8 cellular contexts compared by ENCODE assay signal in genomic region chr13:22926176-22927007, GRCh38.
DNase-seq lines count a peak whose midpoint lies in the region; ATAC-seq and TF ChIP-seq lines count a peak whose summit lies in the region.

No MANE protein-coding gene starts in this region.

- TF ChIP-seq CTCF in colonic mucosa (IDR thresholded peaks at IDR 0.05) (no peak), upper lobe of right lung (IDR thresholded peaks at IDR 0.05) (no peak)

- H3K27me3 ChIP-seq in colonic mucosa (no peaks in the 10 kb centered on the region), upper lobe of right lung (no peaks in the 10 kb centered on the region)

- no peaks in the 10 kb centered on the region for H3K9me3 ChIP-seq in colonic mucosa
- no peaks in the 10 kb centered on the region for H3K9me3 ChIP-seq in upper lobe of right lung

- H3K27ac ChIP-seq in colonic mucosa (no peak overlapping the region), upper lobe of right lung (peak overlapping the region; percentile 11)

- H3K27me3 Mint-ChIP-seq in activated naive CD4-positive, alpha-beta T cell treated with anti-CD3 and anti-CD28 coated beads for 36 hours (ENCODE audit: low read depth): peaks cover 58% of the 10 kb centered on the region
- peaks cover 36% of the 10 kb centered on the region for H3K27me3 Mint-ChIP-seq in activated naive CD4-positive, alpha-beta T cell treated with anti-CD3 and anti-CD28 coated beads, Interleukin-2, amount 10 ng/mL, durations not matched to agents 7 days and 5 days
- peaks cover 10% of the 10 kb centered on the region for H3K27me3 Mint-ChIP-seq in memory B cell
- H3K27me3 Mint-ChIP-seq in activated CD8-positive, alpha-beta memory T cell treated with anti-CD3 and anti-CD28 coated beads, Interleukin-2, amount 10 ng/mL, durations not matched to agents 7 days and 5 days: peaks cover 31% of the 10 kb centered on the region

- peaks cover 9% of the 10 kb centered on the region for H3K4me1 Mint-ChIP-seq in activated naive CD4-positive, alpha-beta T cell treated with anti-CD3 and anti-CD28 coated beads for 36 hours (ENCODE audit: low read depth)
- H3K4me1 Mint-ChIP-seq in activated naive CD4-positive, alpha-beta T cell treated with anti-CD3 and anti-CD28 coated beads, Interleukin-2, amount 10 ng/mL, durations not matched to agents 7 days and 5 days: peaks cover 8% of the 10 kb centered on the region
- peaks cover 3% of the 10 kb centered on the region for H3K4me1 Mint-ChIP-seq in memory B cell
- H3K4me1 Mint-ChIP-seq in activated CD8-positive, alpha-beta memory T cell treated with anti-CD3 and anti-CD28 coated beads, Interleukin-2, amount 10 ng/mL, durations not matched to agents 7 days and 5 days: peaks cover 4% of the 10 kb centered on the region

- no peak overlapping the region for H3K27ac Mint-ChIP-seq in activated naive CD4-positive, alpha-beta T cell treated with anti-CD3 and anti-CD28 coated beads for 36 hours
- no peak overlapping the region for H3K27ac Mint-ChIP-seq in activated naive CD4-positive, alpha-beta T cell treated with anti-CD3 and anti-CD28 coated beads, Interleukin-2, amount 10 ng/mL, durations not matched to agents 7 days and 5 days
- no peak overlapping the region for H3K27ac Mint-ChIP-seq in memory B cell
- H3K27ac Mint-ChIP-seq in activated CD8-positive, alpha-beta memory T cell treated with anti-CD3 and anti-CD28 coated beads, Interleukin-2, amount 10 ng/mL, durations not matched to agents 7 days and 5 days: no peak overlapping the region

- H3K4me3 ChIP-seq in colonic mucosa: peak overlapping the region; percentile 38
- H3K4me3 ChIP-seq in upper lobe of right lung: peak overlapping the region; percentile 48

- no peak overlapping the region for H3K9ac ChIP-seq in colonic mucosa (ENCODE audit: low read depth in 2 of 2, low read length in 2 of 2)

- no peaks in the 10 kb centered on the region for H3K4me1 ChIP-seq in colonic mucosa
- H3K4me1 ChIP-seq in upper lobe of right lung: no peaks in the 10 kb centered on the region

- H3K4me3 Mint-ChIP-seq in activated naive CD4-positive, alpha-beta T cell treated with anti-CD3 and anti-CD28 coated beads for 36 hours: peak overlapping the region; percentile 36
- no peak overlapping the region for H3K4me3 Mint-ChIP-seq in activated naive CD4-positive, alpha-beta T cell treated with anti-CD3 and anti-CD28 coated beads, Interleukin-2, amount 10 ng/mL, durations not matched to agents 7 days and 5 days
- H3K4me3 Mint-ChIP-seq in memory B cell: peak overlapping the region; percentile 35
- no peak overlapping the region for H3K4me3 Mint-ChIP-seq in activated CD8-positive, alpha-beta memory T cell treated with anti-CD3 and anti-CD28 coated beads, Interleukin-2, amount 10 ng/mL, durations not matched to agents 7 days and 5 days

- no peaks in the 10 kb centered on the region for H3K9me3 Mint-ChIP-seq in activated naive CD4-positive, alpha-beta T cell treated with anti-CD3 and anti-CD28 coated beads for 36 hours
- no peaks in the 10 kb centered on the region for H3K9me3 Mint-ChIP-seq in activated naive CD4-positive, alpha-beta T cell treated with anti-CD3 and anti-CD28 coated beads, Interleukin-2, amount 10 ng/mL, durations not matched to agents 7 days and 5 days
- peaks cover 2% of the 10 kb centered on the region for H3K9me3 Mint-ChIP-seq in memory B cell
- no peaks in the 10 kb centered on the region for H3K9me3 Mint-ChIP-seq in activated CD8-positive, alpha-beta memory T cell treated with anti-CD3 and anti-CD28 coated beads, Interleukin-2, amount 10 ng/mL, durations not matched to agents 7 days and 5 days (ENCODE audit: low read depth)

- intact Hi-C loops in activated naive CD4-positive, alpha-beta T cell treated with anti-CD3 and anti-CD28 coated beads for 36 hours (cut with micrococcal nuclease): no loop called here
- intact Hi-C loops in colonic mucosa (cut with DNase I): no loop called here
- intact Hi-C loops in upper lobe of right lung (cut with DNase I): no loop called here

- H3K36me3 Mint-ChIP-seq in activated naive CD4-positive, alpha-beta T cell treated with anti-CD3 and anti-CD28 coated beads for 36 hours (ENCODE audit: low read depth): no peaks in the 10 kb centered on the region
- no peaks in the 10 kb centered on the region for H3K36me3 Mint-ChIP-seq in activated naive CD4-positive, alpha-beta T cell treated with anti-CD3 and anti-CD28 coated beads, Interleukin-2, amount 10 ng/mL, durations not matched to agents 7 days and 5 days
- no peaks in the 10 kb centered on the region for H3K36me3 Mint-ChIP-seq in memory B cell
- peaks cover 2% of the 10 kb centered on the region for H3K36me3 Mint-ChIP-seq in activated CD8-positive, alpha-beta memory T cell treated with anti-CD3 and anti-CD28 coated beads, Interleukin-2, amount 10 ng/mL, durations not matched to agents 7 days and 5 days

- H3K36me3 ChIP-seq in colonic mucosa (no peaks in the 10 kb centered on the region), upper lobe of right lung (no peaks in the 10 kb centered on the region)

- CTCF ChIA-PET in activated naive CD4-positive, alpha-beta T cell treated with anti-CD3 and anti-CD28 coated beads for 36 hours (lab: Charles Lee): no interaction called here
- CTCF ChIA-PET in activated naive CD4-positive, alpha-beta T cell treated with anti-CD3 and anti-CD28 coated beads, Interleukin-2, amount 10 ng/mL, durations not matched to agents 7 days and 5 days (lab: Charles Lee): no interaction called here
- CTCF ChIA-PET in activated CD8-positive, alpha-beta memory T cell treated with anti-CD3 and anti-CD28 coated beads, Interleukin-2, amount 10 ng/mL, durations not matched to agents 7 days and 5 days (lab: Charles Lee): no interaction called here

- DNase-seq in activated naive CD4-positive, alpha-beta T cell treated with anti-CD3 and anti-CD28 coated beads for 36 hours: no peak
- DNase-seq in activated naive CD4-positive, alpha-beta T cell treated with anti-CD3 and anti-CD28 coated beads, Interleukin-2, amount 10 ng/mL, durations not matched to agents 7 days and 5 days: no peak
- DNase-seq in colonic mucosa (peak; percentile 79), memory B cell (ENCODE audit: low spot score in 2 of 2) (no peak), upper lobe of right lung (peak; percentile 88)
- no peak for DNase-seq in activated CD8-positive, alpha-beta memory T cell treated with anti-CD3 and anti-CD28 coated beads, Interleukin-2, amount 10 ng/mL, durations not matched to agents 7 days and 5 days

- no peak for ATAC-seq in memory B cell (ENCODE audit: low read depth)
- peak; percentile 91 for ATAC-seq in upper lobe of right lung
- no peak for ATAC-seq in activated CD8-positive, alpha-beta memory T cell treated with anti-CD3 and anti-CD28 coated beads, Interleukin-2, amount 10 ng/mL, durations not matched to agents 7 days and 5 days
- ATAC-seq in SK-N-SH treated with all-trans-retinoic acid at 6 μM for 48 hours: no peak
- ATAC-seq in HG02840 (IDR thresholded peaks at IDR 0.05; ENCODE audit: low FRiP score, unreplicated experiment): no peak

TF ChIP-seq in SK-N-SH treated with all-trans-retinoic acid at 6 μM for 48 hours, 23 proteins besides CTCF, POLR2A, EP300 and RAD21:
- TF ChIP-seq OSR1 (CRISPR knock-in tag; IDR thresholded peaks at IDR 0.05) (no peak), ZNF565 (CRISPR knock-in tag; conservative IDR thresholded peaks at IDR 0.05; ENCODE audit: low read depth) (no peak), ZC3H10 (CRISPR knock-in tag; IDR thresholded peaks at IDR 0.05) (no peak), SNAI2 (CRISPR knock-in tag; IDR thresholded peaks at IDR 0.05) (no peak), BACH2 (CRISPR knock-in tag; IDR thresholded peaks at IDR 0.05; ENCODE audit: borderline replicate concordance) (no peak), TSHZ2 (CRISPR knock-in tag; IDR thresholded peaks at IDR 0.05) (no peak), ZFP30 (CRISPR knock-in tag; IDR thresholded peaks at IDR 0.05) (no peak), ARNTL (CRISPR knock-in tag; IDR thresholded peaks at IDR 0.05; ENCODE audit: borderline replicate concordance, low read depth) (no peak)

Comparison
In these comparisons a context has a peak if more than half of its experiments do, and no peak if none do; other contexts are left out.
1. H3K4me3 Mint-ChIP-seq: peak in activated naive CD4-positive, alpha-beta T cell treated with anti-CD3 and anti-CD28 coated beads for 36 hours (single experiment) and memory B cell (single experiment); none in activated naive CD4-positive, alpha-beta T cell treated with anti-CD3 and anti-CD28 coated beads, Interleukin-2, amount 10 ng/mL, durations not matched to agents 7 days and 5 days (single experiment) and activated CD8-positive, alpha-beta memory T cell treated with anti-CD3 and anti-CD28 coated beads, Interleukin-2, amount 10 ng/mL, durations not matched to agents 7 days and 5 days (single experiment).
2. DNase-seq: peak in colonic mucosa (single experiment) and upper lobe of right lung (single experiment); none in activated naive CD4-positive, alpha-beta T cell treated with anti-CD3 and anti-CD28 coated beads for 36 hours (single experiment), activated naive CD4-positive, alpha-beta T cell treated with anti-CD3 and anti-CD28 coated beads, Interleukin-2, amount 10 ng/mL, durations not matched to agents 7 days and 5 days (single experiment), memory B cell (0 of 2) and activated CD8-positive, alpha-beta memory T cell treated with anti-CD3 and anti-CD28 coated beads, Interleukin-2, amount 10 ng/mL, durations not matched to agents 7 days and 5 days (single experiment).